9 cellular contexts compared by ENCODE assay signal in the genomic region with DNA sequence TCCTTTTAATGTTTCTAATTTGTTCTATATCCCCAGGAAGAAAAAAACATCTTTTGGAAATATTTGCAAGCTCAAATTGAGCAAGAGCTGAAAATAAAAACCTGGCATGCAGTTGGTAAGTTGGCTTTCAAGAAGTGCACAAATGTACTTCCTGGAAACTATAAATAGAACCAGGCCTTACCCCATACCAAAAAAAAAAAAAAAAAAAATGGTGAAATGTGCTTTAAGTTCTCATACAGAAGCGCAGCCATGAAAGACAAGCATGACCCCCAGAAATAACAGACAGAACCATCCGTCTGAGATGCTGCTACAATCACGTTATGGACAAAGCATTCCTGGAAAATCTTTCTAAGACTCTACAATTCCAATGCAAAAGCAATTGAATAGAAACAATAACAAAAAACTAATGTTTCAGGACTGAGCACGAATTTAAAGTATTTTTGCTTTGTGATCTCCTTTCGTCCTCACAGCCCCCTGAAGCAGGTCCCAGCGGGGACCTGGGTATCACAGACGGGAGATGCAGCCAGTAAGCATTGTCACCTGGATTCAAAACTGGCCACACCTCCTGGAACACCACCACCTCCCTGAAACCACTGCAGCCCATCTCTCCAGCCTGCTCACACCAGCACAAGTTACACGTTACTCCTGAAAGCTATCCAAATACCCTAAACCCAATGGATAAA.
DNase-seq lines count a peak whose midpoint lies in the region; ATAC-seq, FAIRE-seq and TF ChIP-seq lines count a peak whose summit lies in the region.
"Had no signal": no experiment of that assay in that cellular context is flagged by ENCODE, and none has a peak within 500 bp of the region (broad histone marks: within the 10 kb centered on the region; RNA-seq: fewer than 3 reads in every experiment).

No MANE protein-coding gene starts in this region.

- no peaks in the 10 kb centered on the region for H3K9me3 ChIP-seq in body of pancreas
- H3K9me3 ChIP-seq in lung (ENCODE audit: control insufficient read depth in 2 of 2, insufficient read depth in 1 of 2, low read length in 1 of 2): no peaks in the 10 kb centered on the region
- no peaks in the 10 kb centered on the region for H3K9me3 ChIP-seq in upper lobe of left lung
- no peaks in the 10 kb centered on the region for H3K9me3 ChIP-seq in small intestine (ENCODE audit: control insufficient read depth, low read depth)

- H3K4me1 ChIP-seq in body of pancreas (peaks cover 52% of the 10 kb centered on the region), lung (ENCODE audit: control insufficient read depth in 2 of 2, insufficient read depth in 2 of 2, low read length in 2 of 2) (peaks cover 35 to 36% of the 10 kb centered on the region in 2 donors), upper lobe of left lung (peaks cover 60 to 67% (median 62%) of the 10 kb centered on the region in 4 donors), small intestine (ENCODE audit: control insufficient read depth in 2 of 2, insufficient read depth in 1 of 2, low read depth in 1 of 2, low read length in 1 of 2) (peaks cover 4 to 27% of the 10 kb centered on the region in 2 donors), foreskin keratinocyte (no peaks in the 10 kb centered on the region)

- ATAC-seq in body of pancreas: peak; percentile 53
- ATAC-seq in lung (ENCODE audit: insufficient read depth, low FRiP score): no peak
- ATAC-seq in upper lobe of left lung (ENCODE audit: low FRiP score in 2 of 2): peak; percentile 58 to 65
- no peak for ATAC-seq in foreskin keratinocyte

- no peak for TF ChIP-seq EP300 in upper lobe of left lung (IDR thresholded peaks at IDR 0.05)

- WGBS in body of pancreas, 2 donors: 58 to 72% methylated on average over 8 of the region's 8 CpGs
- WGBS in lung, 2 donors: 22 to 35% methylated on average over 8 of the region's 8 CpGs
- 39% methylated on average over 8 of the region's 8 CpGs for WGBS in upper lobe of left lung, 2 donors
- WGBS in small intestine, 3 donors: 58 to 76% (median 72%) methylated on average over 8 of the region's 8 CpGs

- peak overlapping the region; percentile 17 to 83 (median 74) for H3K27ac ChIP-seq in body of pancreas
- H3K27ac ChIP-seq in lung (ENCODE audit: low read depth in 1 of 2, low read length in 1 of 2): peak overlapping the region; percentile 69 to 84
- peak overlapping the region; percentile 86 to 93 (median 91) for H3K27ac ChIP-seq in upper lobe of left lung
- peak overlapping the region in 1 of 2 donors; percentile 89 for H3K27ac ChIP-seq in small intestine (ENCODE audit: low read depth in 1 of 2, low read length in 1 of 2)
- H3K27ac ChIP-seq in foreskin keratinocyte: no peak overlapping the region

- H3K9me3 Mint-ChIP-seq in activated naive CD4-positive, alpha-beta T cell treated with anti-CD3 and anti-CD28 coated beads for 36 hours: peaks cover 1% of the 10 kb centered on the region

- no peak for TF ChIP-seq CTCF in body of pancreas (IDR thresholded peaks at IDR 0.05)
- TF ChIP-seq CTCF in lung (IDR thresholded peaks at IDR 0.05; ENCODE audit: control extremely low read depth, extremely low read depth): no peak
- TF ChIP-seq CTCF in upper lobe of left lung (IDR thresholded peaks at IDR 0.05): no peak
- TF ChIP-seq CTCF in foreskin keratinocyte (conservative IDR thresholded peaks at IDR 0.05): no peak

- H3K36me3 Mint-ChIP-seq in activated naive CD4-positive, alpha-beta T cell treated with anti-CD3 and anti-CD28 coated beads for 36 hours (ENCODE audit: low read depth): peaks cover 1% of the 10 kb centered on the region

- H3K4me3 ChIP-seq in body of pancreas: no peak overlapping the region
- H3K4me3 ChIP-seq in lung: no peak overlapping the region
- H3K4me3 ChIP-seq in upper lobe of left lung: peak overlapping the region in 2 of 4 donors; percentile 25 to 28
- no peak overlapping the region for H3K4me3 ChIP-seq in small intestine (ENCODE audit: low read depth in 1 of 2, low read length in 2 of 2)

- H3K27me3 Mint-ChIP-seq in activated naive CD4-positive, alpha-beta T cell treated with anti-CD3 and anti-CD28 coated beads for 36 hours (ENCODE audit: low read depth): no peaks in the 10 kb centered on the region

- H3K27me3 ChIP-seq in body of pancreas (no peaks in the 10 kb centered on the region), lung (ENCODE audit: control insufficient read depth, insufficient read depth) (no peaks in the 10 kb centered on the region), upper lobe of left lung (no peaks in the 10 kb centered on the region), small intestine (ENCODE audit: control insufficient read depth in 2 of 2, insufficient read depth in 2 of 2, low read length in 2 of 2) (no peaks in the 10 kb centered on the region), foreskin keratinocyte (no peaks in the 10 kb centered on the region)

- no peak for TF ChIP-seq POLR2A in body of pancreas (IDR thresholded peaks at IDR 0.05)
- no peak for TF ChIP-seq POLR2A in upper lobe of left lung (IDR thresholded peaks at IDR 0.05)

- H3K36me3 ChIP-seq in body of pancreas (replicated peaks in 1 of 2; ENCODE audit: insufficient read depth in 1 of 2, low read depth in 2 of 2) (no peaks in the 10 kb centered on the region), lung (ENCODE audit: control insufficient read depth in 2 of 2, insufficient read depth in 2 of 2, low read length in 2 of 2) (no peaks in the 10 kb centered on the region), upper lobe of left lung (no peaks in the 10 kb centered on the region), small intestine (ENCODE audit: control insufficient read depth in 2 of 2, insufficient read depth in 2 of 2, low read length in 2 of 2) (no peaks in the 10 kb centered on the region)

- peak; percentile 4 for DNase-seq in activated naive CD4-positive, alpha-beta T cell treated with anti-CD3 and anti-CD28 coated beads for 36 hours
- no peak for DNase-seq in activated naive CD4-positive, alpha-beta T cell (lab: John Stamatoyannopoulos, UW)
- no peak for DNase-seq in body of pancreas
- no peak for DNase-seq in lung (ENCODE audit: low spot score)
- DNase-seq in upper lobe of left lung: no peak
- DNase-seq in small intestine: no peak
- DNase-seq in foreskin keratinocyte: no peak
- DNase-seq in NCI-H2107 (lab: John Stamatoyannopoulos, UW): no peak
- DNase-seq: DND-41 had no signal

- H3K4me1 Mint-ChIP-seq in activated naive CD4-positive, alpha-beta T cell treated with anti-CD3 and anti-CD28 coated beads for 36 hours (ENCODE audit: low read depth): peaks cover 77% of the 10 kb centered on the region

- H3K4me3 Mint-ChIP-seq in activated naive CD4-positive, alpha-beta T cell treated with anti-CD3 and anti-CD28 coated beads for 36 hours: peak overlapping the region; percentile 43

- CTCF ChIA-PET in activated naive CD4-positive, alpha-beta T cell treated with anti-CD3 and anti-CD28 coated beads for 36 hours (lab: Charles Lee): interaction anchor here (1.2 to 1.3 kb wide), 2 partner anchors 43 to 45 kb away, joined by 3 to 4 read pairs; no protein-coding TSS in a partner anchor

- FAIRE-seq in small intestine (lab: Jason Lieb, UNC): no peak

- H3K27ac Mint-ChIP-seq in activated naive CD4-positive, alpha-beta T cell treated with anti-CD3 and anti-CD28 coated beads for 36 hours: peak overlapping the region; percentile 63

- intact Hi-C loops in activated naive CD4-positive, alpha-beta T cell treated with anti-CD3 and anti-CD28 coated beads for 36 hours (cut with micrococcal nuclease): no loop called here
- intact Hi-C loops in body of pancreas (cut with DNase I): no loop called here

Comparison
In these comparisons a context has a peak if more than half of its experiments do, and no peak if none do; other contexts are left out.
1. ATAC-seq: peak in body of pancreas (single experiment) and upper lobe of left lung (2 of 2); none in lung (single experiment) and foreskin keratinocyte (single experiment).